ENCODE assay signal across 1 cellular context in the genomic region with DNA sequence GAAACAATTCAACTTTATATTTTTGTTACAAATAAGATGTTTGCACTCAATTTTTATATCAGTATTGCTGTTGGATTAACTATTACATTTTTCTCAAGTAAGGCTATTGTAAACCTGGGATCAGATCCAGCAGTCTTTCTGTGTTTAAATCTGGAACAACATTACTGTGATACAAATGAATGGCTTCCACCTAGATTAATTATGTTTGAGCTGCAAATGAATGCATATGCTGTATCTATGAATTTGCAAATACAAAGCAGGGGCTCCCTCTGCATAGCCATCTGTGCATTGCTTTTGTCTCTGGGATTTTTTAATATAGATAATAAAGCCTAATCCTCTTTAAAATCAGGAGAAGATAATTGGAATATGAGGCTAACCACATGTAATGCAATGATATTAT.
TF ChIP-seq lines count a peak whose summit lies in the region.

No MANE protein-coding gene starts in this region.

TF ChIP-seq in IMR-90, 13 proteins besides CTCF, POLR2A, EP300 and RAD21 (continued from another document):
- TF ChIP-seq RCOR1 (IDR thresholded peaks at IDR 0.05; ENCODE audit: insufficient replicate concordance, low read length) (no peak), SMC3 (IDR thresholded peaks at IDR 0.05; ENCODE audit: low read depth, low read length) (no peak), MAFK (IDR thresholded peaks at IDR 0.05; ENCODE audit: low read depth, low read length) (no peak), CEBPB (IDR thresholded peaks at IDR 0.05; ENCODE audit: low read depth, low read length) (no peak), RFX5 (IDR thresholded peaks at IDR 0.05; ENCODE audit: low read depth, low read length) (no peak), NFE2L2 (IDR thresholded peaks at IDR 0.05; ENCODE audit: low read depth, low read length) (no peak), MAZ (IDR thresholded peaks at IDR 0.05; ENCODE audit: borderline replicate concordance, low read depth, low read length) (no peak), CHD1 (IDR thresholded peaks at IDR 0.05; ENCODE audit: low read depth, low read length) (no peak), MXI1 (IDR thresholded peaks at IDR 0.05; ENCODE audit: borderline replicate concordance, low read depth, low read length) (no peak)
- TF ChIP-seq, protein P1, sequence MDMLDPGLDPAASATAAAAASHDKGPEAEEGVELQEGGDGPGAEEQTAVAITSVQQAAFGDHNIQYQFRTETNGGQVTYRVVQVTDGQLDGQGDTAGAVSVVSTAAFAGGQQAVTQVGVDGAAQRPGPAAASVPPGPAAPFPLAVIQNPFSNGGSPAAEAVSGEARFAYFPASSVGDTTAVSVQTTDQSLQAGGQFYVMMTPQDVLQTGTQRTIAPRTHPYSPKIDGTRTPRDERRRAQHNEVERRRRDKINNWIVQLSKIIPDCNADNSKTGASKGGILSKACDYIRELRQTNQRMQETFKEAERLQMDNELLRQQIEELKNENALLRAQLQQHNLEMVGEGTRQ (IDR thresholded peaks at IDR 0.05; ENCODE audit: low read depth, low read length) = no peak
